In the genomic region with DNA sequence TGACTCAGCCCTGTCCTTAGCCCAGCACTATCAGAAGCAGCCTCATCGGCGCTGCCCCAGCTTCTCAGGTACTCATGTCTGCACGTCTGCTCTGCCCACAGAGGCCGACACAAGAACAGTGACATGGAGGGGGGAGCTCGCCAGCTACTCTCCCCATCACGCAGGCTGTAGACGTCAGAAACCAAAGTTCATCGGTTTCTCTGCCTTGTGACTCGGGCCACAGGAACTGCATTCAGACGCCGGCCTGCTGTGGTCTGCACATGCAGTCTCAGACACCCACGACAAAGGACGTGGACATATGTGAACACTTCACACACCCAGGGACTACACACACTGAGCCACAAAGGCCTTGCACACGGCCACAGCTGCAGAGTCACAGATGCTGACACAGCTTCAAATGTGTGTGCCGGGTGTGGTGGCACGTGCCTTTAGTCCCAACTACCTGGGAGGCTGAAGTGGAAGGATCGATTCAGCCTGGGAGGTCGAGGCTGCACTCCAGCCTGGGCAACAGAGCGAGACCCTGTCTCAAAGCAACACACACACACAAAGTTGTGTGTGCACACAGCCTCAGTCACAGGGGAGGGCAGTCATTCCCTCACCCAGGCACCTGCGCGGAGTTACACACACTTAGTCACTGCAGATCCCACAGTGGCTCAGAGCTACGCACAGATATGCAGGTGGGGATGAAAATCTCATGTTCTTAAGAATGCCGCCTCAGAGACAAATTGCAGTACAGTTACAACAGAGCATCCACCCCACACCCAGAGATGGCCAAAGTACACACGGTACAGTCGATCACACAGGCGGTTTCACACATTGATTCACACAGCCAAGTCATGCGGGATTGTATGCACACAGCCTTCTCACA, we compare ENCODE assay signal across 8 cellular contexts. TPM values are rescaled to one million over a fixed set of nuclear protein-coding genes. Genes with fewer than 3 reads are reported as not detected.
DNase-seq lines count a peak whose midpoint lies in the region; ATAC-seq and TF ChIP-seq lines count a peak whose summit lies in the region.

No MANE protein-coding gene starts in this region.

- no peaks in the 10 kb centered on the region for H3K27me3 Mint-ChIP-seq in activated naive CD8-positive, alpha-beta T cell treated with anti-CD3 and anti-CD28 coated beads, Interleukin-2, amount 10 ng/mL, durations not matched to agents 7 days and 5 days

- H3K4me3 Mint-ChIP-seq in activated naive CD8-positive, alpha-beta T cell treated with anti-CD3 and anti-CD28 coated beads, Interleukin-2, amount 10 ng/mL, durations not matched to agents 7 days and 5 days = peak overlapping the region; percentile 63

- H3K27me3 ChIP-seq in BLaER1 = no peaks in the 10 kb centered on the region
- no peaks in the 10 kb centered on the region for H3K27me3 ChIP-seq in iPS-15b (ENCODE audit: control insufficient read depth, insufficient read depth, low read length)

- ATAC-seq in HG02610 (IDR thresholded peaks at IDR 0.05; ENCODE audit: unreplicated experiment) (peak; percentile 20), SK-N-SH treated with all-trans-retinoic acid at 6 μM for 48 hours (peak; percentile 21), HG03025 (IDR thresholded peaks at IDR 0.05; ENCODE audit: low FRiP score, unreplicated experiment) (no peak)
- ATAC-seq in activated naive CD8-positive, alpha-beta T cell treated with anti-CD3 and anti-CD28 coated beads, Interleukin-2, amount 10 ng/mL, durations not matched to agents 7 days and 5 days (ENCODE audit: low read depth) = peak; percentile 46

- H3K27ac Mint-ChIP-seq in activated naive CD8-positive, alpha-beta T cell treated with anti-CD3 and anti-CD28 coated beads, Interleukin-2, amount 10 ng/mL, durations not matched to agents 7 days and 5 days = peak overlapping the region; percentile 85

- H3K4me1 Mint-ChIP-seq in activated naive CD8-positive, alpha-beta T cell treated with anti-CD3 and anti-CD28 coated beads, Interleukin-2, amount 10 ng/mL, durations not matched to agents 7 days and 5 days = peaks cover 56% of the 10 kb centered on the region

- H3K36me3 ChIP-seq in BLaER1 (peaks cover 24% of the 10 kb centered on the region), iPS-15b (ENCODE audit: control insufficient read depth, insufficient read depth, low read length) (peaks cover 2% of the 10 kb centered on the region)

- H3K27ac ChIP-seq in BLaER1 = peak overlapping the region; percentile 100

- DNase-seq in activated naive CD8-positive, alpha-beta T cell treated with anti-CD3 and anti-CD28 coated beads, Interleukin-2, amount 10 ng/mL, durations not matched to agents 7 days and 5 days = peak; percentile 73
- peak; percentile 58 to 67 for DNase-seq in stimulated activated CD4-positive, alpha-beta T cell treated with anti-CD3 and anti-CD28 coated beads, Interleukin-12 subunit alpha, Interleukin-12 subunit beta, amount 100 ng/mL, for 24 hours (ENCODE audit: low read depth in 2 of 2)
- no peak for DNase-seq in superior temporal gyrus (ENCODE audit: extremely low spot score)

- peaks cover under 1% of the 10 kb centered on the region for H4K20me1 ChIP-seq in BLaER1

- H3K9me3 ChIP-seq in BLaER1 (no peaks in the 10 kb centered on the region), iPS-15b (ENCODE audit: control insufficient read depth, insufficient read depth, low read length) (no peaks in the 10 kb centered on the region)

- H3K4me2 ChIP-seq in BLaER1 = peak overlapping the region; percentile 85

- H3K4me3 ChIP-seq in BLaER1 (peak overlapping the region; percentile 62), iPS-15b (ENCODE audit: low read depth, low read length) (peak overlapping the region; percentile 58)

- H3K9me3 Mint-ChIP-seq in activated naive CD8-positive, alpha-beta T cell treated with anti-CD3 and anti-CD28 coated beads, Interleukin-2, amount 10 ng/mL, durations not matched to agents 7 days and 5 days = no peaks in the 10 kb centered on the region

- H3K4me1 ChIP-seq in BLaER1 (peaks cover 83% of the 10 kb centered on the region), iPS-15b (ENCODE audit: control insufficient read depth, insufficient read depth, low read length) (peaks cover 23% of the 10 kb centered on the region)

- peaks cover 5% of the 10 kb centered on the region for H3K36me3 Mint-ChIP-seq in activated naive CD8-positive, alpha-beta T cell treated with anti-CD3 and anti-CD28 coated beads, Interleukin-2, amount 10 ng/mL, durations not matched to agents 7 days and 5 days

- POLR2A ChIA-PET in activated naive CD8-positive, alpha-beta T cell treated with anti-CD3 and anti-CD28 coated beads, Interleukin-2, amount 10 ng/mL, durations not matched to agents 7 days and 5 days (lab: Charles Lee) = interaction anchor here (0.6 to 3.7 kb wide), 8 partner anchors 10 to 328 kb away, joined by 3 to 44 read pairs (median 9); partner anchors contain the start of genes GMFG, MED29, PAF1 and PLEKHG2

- H3K9ac ChIP-seq in BLaER1 = peak overlapping the region; percentile 96
- H3K9ac ChIP-seq in iPS-15b (ENCODE audit: low read depth, low read length) = peak overlapping the region; percentile 70

TF ChIP-seq in SK-N-SH treated with all-trans-retinoic acid at 6 μM for 48 hours, 23 proteins besides CTCF, POLR2A, EP300 and RAD21:
- TF ChIP-seq TCF4 (CRISPR knock-in tag; IDR thresholded peaks at IDR 0.05; ENCODE audit: borderline replicate concordance) (no peak), ARNTL (CRISPR knock-in tag; IDR thresholded peaks at IDR 0.05; ENCODE audit: borderline replicate concordance, low read depth) (no peak), ZNF565 (CRISPR knock-in tag; conservative IDR thresholded peaks at IDR 0.05; ENCODE audit: low read depth) (no peak), CSDC2 (CRISPR knock-in tag; IDR thresholded peaks at IDR 0.05) (0 out of 2 replicates have a peak, but pooled peaks have one; percentile 33), ZNF8 (CRISPR knock-in tag; IDR thresholded peaks at IDR 0.05) (no peak)

RNA-seq across cellular contexts. Expression of gene ZFP36, which starts 4.9 kb away (rescaled TPM):
- 100 to 1,000 TPM; 102 to 107 TPM for total RNA-seq in activated naive CD8-positive, alpha-beta T cell treated with anti-CD3 and anti-CD28 coated beads, Interleukin-2, amount 10 ng/mL, durations not matched to agents 7 days and 5 days

RNA-seq across cellular contexts. Expression of gene MED29, which starts 10.6 kb away (rescaled TPM):
- total RNA-seq in activated naive CD8-positive, alpha-beta T cell treated with anti-CD3 and anti-CD28 coated beads, Interleukin-2, amount 10 ng/mL, durations not matched to agents 7 days and 5 days = 10 to 100 TPM; 39.0 to 40.7 TPM

RNA-seq across cellular contexts. Expression of gene PLEKHG2, which starts 10.7 kb away (rescaled TPM):
- 10 to 100 TPM; 65.7 to 65.9 TPM for total RNA-seq in activated naive CD8-positive, alpha-beta T cell treated with anti-CD3 and anti-CD28 coated beads, Interleukin-2, amount 10 ng/mL, durations not matched to agents 7 days and 5 days

RNA-seq across cellular contexts. Expression of gene PAF1, which starts 10.9 kb away (rescaled TPM):
- total RNA-seq in activated naive CD8-positive, alpha-beta T cell treated with anti-CD3 and anti-CD28 coated beads, Interleukin-2, amount 10 ng/mL, durations not matched to agents 7 days and 5 days = 10 to 100 TPM; 40.7 to 47.0 TPM

RNA-seq across cellular contexts. Expression of gene RPS16, which starts 34.0 kb away (rescaled TPM):
- 1,000 to 10,000 TPM; 2,294 to 2,369 TPM for total RNA-seq in activated naive CD8-positive, alpha-beta T cell treated with anti-CD3 and anti-CD28 coated beads, Interleukin-2, amount 10 ng/mL, durations not matched to agents 7 days and 5 days
